ENCODE assay signal across 2 cellular contexts in genomic region chr19:36685835-36686234, GRCh38.
TF ChIP-seq lines count a peak whose summit lies in the region.

No MANE protein-coding gene starts in this region.

TF ChIP-seq in SK-N-SH, 30 proteins besides CTCF, POLR2A, EP300 and RAD21 (continued from another document):
- TF ChIP-seq NRF1 (IDR thresholded peaks at IDR 0.05; ENCODE audit: low read depth, low read length): no peak
- TF ChIP-seq JUND (IDR thresholded peaks at IDR 0.05): no peak
- TF ChIP-seq EZH2phosphoT487 (IDR thresholded peaks at IDR 0.05; ENCODE audit: borderline replicate concordance, low read depth): no peak
- no peak for TF ChIP-seq MAX (IDR thresholded peaks at IDR 0.05; ENCODE audit: low read depth)
- TF ChIP-seq RXRA (IDR thresholded peaks at IDR 0.05; ENCODE audit: borderline replicate concordance, low read depth): no peak
- TF ChIP-seq USF2 (IDR thresholded peaks at IDR 0.05; ENCODE audit: borderline replicate concordance, low read depth, low read length): no peak
- no peak for TF ChIP-seq SMC3 (IDR thresholded peaks at IDR 0.05; ENCODE audit: low read depth, low read length)
- TF ChIP-seq TAF1 (IDR thresholded peaks at IDR 0.05; ENCODE audit: borderline replicate concordance, low read depth, low read length): no peak
- TF ChIP-seq YY1 (IDR thresholded peaks at IDR 0.05; ENCODE audit: low read depth): no peak
- no peak for TF ChIP-seq TEAD4 (IDR thresholded peaks at IDR 0.05; ENCODE audit: borderline replicate concordance, insufficient read depth)
- TF ChIP-seq RCOR1 (IDR thresholded peaks at IDR 0.05; ENCODE audit: low read length): no peak
- TF ChIP-seq CHD2 (IDR thresholded peaks at IDR 0.05; ENCODE audit: low read length, partially characterized antibody): no peak
- no peak for TF ChIP-seq MEF2A (IDR thresholded peaks at IDR 0.05; ENCODE audit: borderline replicate concordance, low read depth)
- no peak for TF ChIP-seq SIN3A (IDR thresholded peaks at IDR 0.05; ENCODE audit: borderline replicate concordance, low read depth, low read length)
- no peak for TF ChIP-seq GABPA (IDR thresholded peaks at IDR 0.05; ENCODE audit: low read depth)

TF ChIP-seq in SK-N-SH treated with all-trans-retinoic acid at 6 μM for 48 hours, 23 proteins besides CTCF, POLR2A, EP300 and RAD21 (continued from another document):
- TF ChIP-seq TSHZ2 (CRISPR knock-in tag; IDR thresholded peaks at IDR 0.05) (no peak), PATZ1 (CRISPR knock-in tag; IDR thresholded peaks at IDR 0.05; ENCODE audit: borderline replicate concordance) (no peak), RARB (CRISPR knock-in tag; IDR thresholded peaks at IDR 0.05) (no peak), OSR1 (CRISPR knock-in tag; IDR thresholded peaks at IDR 0.05) (no peak), ZNF8 (CRISPR knock-in tag; IDR thresholded peaks at IDR 0.05) (no peak), ZNF565 (CRISPR knock-in tag; conservative IDR thresholded peaks at IDR 0.05; ENCODE audit: low read depth) (no peak), ZFP3 (CRISPR knock-in tag; IDR thresholded peaks at IDR 0.05) (no peak)
